ENCODE assay signal across 1 cellular context in the genomic region with DNA sequence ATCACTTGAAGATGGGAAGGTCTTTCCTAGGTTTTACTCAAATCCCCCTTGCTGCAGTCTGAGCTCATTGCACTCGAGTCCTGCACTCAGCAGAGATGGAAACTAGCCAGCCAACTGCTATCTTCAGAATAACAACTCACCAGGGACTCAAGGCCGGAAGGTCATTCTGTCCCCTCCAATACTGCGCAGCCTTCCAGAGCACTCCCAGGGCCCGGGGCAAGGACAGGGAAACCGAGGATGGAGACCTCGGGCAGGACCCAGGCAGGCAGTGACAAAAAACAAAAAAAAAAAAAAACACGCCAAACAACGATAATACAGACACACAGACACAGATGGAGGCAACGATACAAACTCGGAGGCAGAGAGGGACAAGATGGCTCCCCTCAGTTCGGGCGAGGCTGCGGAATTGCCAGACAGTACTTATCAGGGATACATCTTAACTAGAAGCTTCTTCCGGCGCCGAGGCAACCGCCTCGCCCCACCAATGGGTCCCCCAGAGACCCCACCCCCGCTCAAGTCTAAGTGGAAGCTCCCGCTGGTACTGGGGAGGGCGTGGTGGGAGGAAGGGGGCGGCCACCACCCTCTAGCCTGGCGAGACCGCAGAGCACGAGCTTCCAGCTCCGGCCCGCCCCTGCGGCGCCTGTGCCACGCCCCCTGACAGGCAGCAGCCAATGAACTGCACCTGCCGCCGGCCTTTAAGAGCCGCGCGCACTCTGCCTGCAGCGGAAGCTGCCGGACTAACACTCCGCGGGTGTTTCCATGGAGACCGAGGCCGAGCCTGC.
A peak's percentile ranks its signal among the peaks of the same experiment; 100 is the strongest.
TF ChIP-seq lines count a peak whose summit lies in the region.

No MANE protein-coding gene starts in this region.

TF ChIP-seq in GM12878, 131 proteins besides CTCF, POLR2A, EP300 and RAD21 (continued from another document and continues in another):
- TF ChIP-seq, protein P1, sequence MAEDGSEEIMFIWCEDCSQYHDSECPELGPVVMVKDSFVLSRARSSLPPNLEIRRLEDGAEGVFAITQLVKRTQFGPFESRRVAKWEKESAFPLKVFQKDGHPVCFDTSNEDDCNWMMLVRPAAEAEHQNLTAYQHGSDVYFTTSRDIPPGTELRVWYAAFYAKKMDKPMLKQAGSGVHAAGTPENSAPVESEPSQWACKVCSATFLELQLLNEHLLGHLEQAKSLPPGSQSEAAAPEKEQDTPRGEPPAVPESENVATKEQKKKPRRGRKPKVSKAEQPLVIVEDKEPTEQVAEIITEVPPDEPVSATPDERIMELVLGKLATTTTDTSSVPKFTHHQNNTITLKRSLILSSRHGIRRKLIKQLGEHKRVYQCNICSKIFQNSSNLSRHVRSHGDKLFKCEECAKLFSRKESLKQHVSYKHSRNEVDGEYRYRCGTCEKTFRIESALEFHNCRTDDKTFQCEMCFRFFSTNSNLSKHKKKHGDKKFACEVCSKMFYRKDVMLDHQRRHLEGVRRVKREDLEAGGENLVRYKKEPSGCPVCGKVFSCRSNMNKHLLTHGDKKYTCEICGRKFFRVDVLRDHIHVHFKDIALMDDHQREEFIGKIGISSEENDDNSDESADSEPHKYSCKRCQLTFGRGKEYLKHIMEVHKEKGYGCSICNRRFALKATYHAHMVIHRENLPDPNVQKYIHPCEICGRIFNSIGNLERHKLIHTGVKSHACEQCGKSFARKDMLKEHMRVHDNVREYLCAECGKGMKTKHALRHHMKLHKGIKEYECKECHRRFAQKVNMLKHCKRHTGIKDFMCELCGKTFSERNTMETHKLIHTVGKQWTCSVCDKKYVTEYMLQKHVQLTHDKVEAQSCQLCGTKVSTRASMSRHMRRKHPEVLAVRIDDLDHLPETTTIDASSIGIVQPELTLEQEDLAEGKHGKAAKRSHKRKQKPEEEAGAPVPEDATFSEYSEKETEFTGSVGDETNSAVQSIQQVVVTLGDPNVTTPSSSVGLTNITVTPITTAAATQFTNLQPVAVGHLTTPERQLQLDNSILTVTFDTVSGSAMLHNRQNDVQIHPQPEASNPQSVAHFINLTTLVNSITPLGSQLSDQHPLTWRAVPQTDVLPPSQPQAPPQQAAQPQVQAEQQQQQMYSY (CRISPR knock-in tag; IDR thresholded peaks at IDR 0.05): no peak
- TF ChIP-seq MTA3 (IDR thresholded peaks at IDR 0.05; ENCODE audit: borderline replicate concordance, low read length) (no peak), WRNIP1 (IDR thresholded peaks at IDR 0.05; ENCODE audit: borderline replicate concordance, low read depth, low read length) (no peak), TCF3 (IDR thresholded peaks at IDR 0.05; ENCODE audit: borderline replicate concordance, insufficient read depth, low read depth, low read length) (no peak), ZBTB4 (CRISPR knock-in tag; IDR thresholded peaks at IDR 0.05) (no peak), MXI1 (IDR thresholded peaks at IDR 0.05; ENCODE audit: low read depth, low read length) (peak; percentile 96; the same call in 1 of the 2 replicates), RELB (IDR thresholded peaks at IDR 0.05; ENCODE audit: low read depth) (peak; percentile 55; the same call in 1 of the 2 replicates), ZNF217 (IDR thresholded peaks at IDR 0.05) (no peak), POLR2AphosphoS5 (IDR thresholded peaks at IDR 0.05; ENCODE audit: low read length) (peak; percentile 54; the same call in 1 of the 2 replicates), REST (IDR thresholded peaks at IDR 0.05; ENCODE audit: low read depth, low read length) (no peak), BMI1 (IDR thresholded peaks at IDR 0.05; ENCODE audit: borderline replicate concordance) (peak; percentile 99), SIN3A (IDR thresholded peaks at IDR 0.05; ENCODE audit: low read depth, low read length) (peak; percentile 92; the same call in 1 of the 2 replicates), ZNF24 (IDR thresholded peaks at IDR 0.05) (no peak), POU2F2 (IDR thresholded peaks at IDR 0.05; ENCODE audit: borderline replicate concordance, low read depth, low read length) (no peak), BCL11A (IDR thresholded peaks at IDR 0.05; ENCODE audit: low read depth, low read length) (no peak), MTA2 (IDR thresholded peaks at IDR 0.05; ENCODE audit: low read depth) (no peak), SP1 (IDR thresholded peaks at IDR 0.05; ENCODE audit: low read depth, low read length) (peak; percentile 60), YY1 (IDR thresholded peaks at IDR 0.05; ENCODE audit: low read depth, low read length) (peak; percentile 88), ZBED1 (IDR thresholded peaks at IDR 0.05; ENCODE audit: borderline replicate concordance) (no peak), STAT1 (conservative IDR thresholded peaks at IDR 0.05) (no peak), EED (IDR thresholded peaks at IDR 0.05; ENCODE audit: low read depth) (no peak), FOXK2 (IDR thresholded peaks at IDR 0.05) (no peak), NBN (IDR thresholded peaks at IDR 0.05) (peak; percentile 84), RFX5 (IDR thresholded peaks at IDR 0.05; ENCODE audit: low read depth, low read length) (peak; percentile 42; the same call in 1 of the 2 replicates)
- TF ChIP-seq, protein P2, sequence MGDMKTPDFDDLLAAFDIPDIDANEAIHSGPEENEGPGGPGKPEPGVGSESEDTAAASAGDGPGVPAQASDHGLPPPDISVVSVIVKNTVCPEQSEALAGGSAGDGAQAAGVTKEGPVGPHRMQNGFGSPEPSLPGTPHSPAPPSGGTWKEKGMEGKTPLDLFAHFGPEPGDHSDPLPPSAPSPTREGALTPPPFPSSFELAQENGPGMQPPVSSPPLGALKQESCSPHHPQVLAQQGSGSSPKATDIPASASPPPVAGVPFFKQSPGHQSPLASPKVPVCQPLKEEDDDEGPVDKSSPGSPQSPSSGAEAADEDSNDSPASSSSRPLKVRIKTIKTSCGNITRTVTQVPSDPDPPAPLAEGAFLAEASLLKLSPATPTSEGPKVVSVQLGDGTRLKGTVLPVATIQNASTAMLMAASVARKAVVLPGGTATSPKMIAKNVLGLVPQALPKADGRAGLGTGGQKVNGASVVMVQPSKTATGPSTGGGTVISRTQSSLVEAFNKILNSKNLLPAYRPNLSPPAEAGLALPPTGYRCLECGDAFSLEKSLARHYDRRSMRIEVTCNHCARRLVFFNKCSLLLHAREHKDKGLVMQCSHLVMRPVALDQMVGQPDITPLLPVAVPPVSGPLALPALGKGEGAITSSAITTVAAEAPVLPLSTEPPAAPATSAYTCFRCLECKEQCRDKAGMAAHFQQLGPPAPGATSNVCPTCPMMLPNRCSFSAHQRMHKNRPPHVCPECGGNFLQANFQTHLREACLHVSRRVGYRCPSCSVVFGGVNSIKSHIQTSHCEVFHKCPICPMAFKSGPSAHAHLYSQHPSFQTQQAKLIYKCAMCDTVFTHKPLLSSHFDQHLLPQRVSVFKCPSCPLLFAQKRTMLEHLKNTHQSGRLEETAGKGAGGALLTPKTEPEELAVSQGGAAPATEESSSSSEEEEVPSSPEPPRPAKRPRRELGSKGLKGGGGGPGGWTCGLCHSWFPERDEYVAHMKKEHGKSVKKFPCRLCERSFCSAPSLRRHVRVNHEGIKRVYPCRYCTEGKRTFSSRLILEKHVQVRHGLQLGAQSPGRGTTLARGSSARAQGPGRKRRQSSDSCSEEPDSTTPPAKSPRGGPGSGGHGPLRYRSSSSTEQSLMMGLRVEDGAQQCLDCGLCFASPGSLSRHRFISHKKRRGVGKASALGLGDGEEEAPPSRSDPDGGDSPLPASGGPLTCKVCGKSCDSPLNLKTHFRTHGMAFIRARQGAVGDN (IDR thresholded peaks at IDR 0.05): no peak
- TF ChIP-seq, protein P3, sequence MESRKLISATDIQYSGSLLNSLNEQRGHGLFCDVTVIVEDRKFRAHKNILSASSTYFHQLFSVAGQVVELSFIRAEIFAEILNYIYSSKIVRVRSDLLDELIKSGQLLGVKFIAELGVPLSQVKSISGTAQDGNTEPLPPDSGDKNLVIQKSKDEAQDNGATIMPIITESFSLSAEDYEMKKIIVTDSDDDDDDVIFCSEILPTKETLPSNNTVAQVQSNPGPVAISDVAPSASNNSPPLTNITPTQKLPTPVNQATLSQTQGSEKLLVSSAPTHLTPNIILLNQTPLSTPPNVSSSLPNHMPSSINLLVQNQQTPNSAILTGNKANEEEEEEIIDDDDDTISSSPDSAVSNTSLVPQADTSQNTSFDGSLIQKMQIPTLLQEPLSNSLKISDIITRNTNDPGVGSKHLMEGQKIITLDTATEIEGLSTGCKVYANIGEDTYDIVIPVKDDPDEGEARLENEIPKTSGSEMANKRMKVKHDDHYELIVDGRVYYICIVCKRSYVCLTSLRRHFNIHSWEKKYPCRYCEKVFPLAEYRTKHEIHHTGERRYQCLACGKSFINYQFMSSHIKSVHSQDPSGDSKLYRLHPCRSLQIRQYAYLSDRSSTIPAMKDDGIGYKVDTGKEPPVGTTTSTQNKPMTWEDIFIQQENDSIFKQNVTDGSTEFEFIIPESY (IDR thresholded peaks at IDR 0.05): no peak
- TF ChIP-seq, protein P4, sequence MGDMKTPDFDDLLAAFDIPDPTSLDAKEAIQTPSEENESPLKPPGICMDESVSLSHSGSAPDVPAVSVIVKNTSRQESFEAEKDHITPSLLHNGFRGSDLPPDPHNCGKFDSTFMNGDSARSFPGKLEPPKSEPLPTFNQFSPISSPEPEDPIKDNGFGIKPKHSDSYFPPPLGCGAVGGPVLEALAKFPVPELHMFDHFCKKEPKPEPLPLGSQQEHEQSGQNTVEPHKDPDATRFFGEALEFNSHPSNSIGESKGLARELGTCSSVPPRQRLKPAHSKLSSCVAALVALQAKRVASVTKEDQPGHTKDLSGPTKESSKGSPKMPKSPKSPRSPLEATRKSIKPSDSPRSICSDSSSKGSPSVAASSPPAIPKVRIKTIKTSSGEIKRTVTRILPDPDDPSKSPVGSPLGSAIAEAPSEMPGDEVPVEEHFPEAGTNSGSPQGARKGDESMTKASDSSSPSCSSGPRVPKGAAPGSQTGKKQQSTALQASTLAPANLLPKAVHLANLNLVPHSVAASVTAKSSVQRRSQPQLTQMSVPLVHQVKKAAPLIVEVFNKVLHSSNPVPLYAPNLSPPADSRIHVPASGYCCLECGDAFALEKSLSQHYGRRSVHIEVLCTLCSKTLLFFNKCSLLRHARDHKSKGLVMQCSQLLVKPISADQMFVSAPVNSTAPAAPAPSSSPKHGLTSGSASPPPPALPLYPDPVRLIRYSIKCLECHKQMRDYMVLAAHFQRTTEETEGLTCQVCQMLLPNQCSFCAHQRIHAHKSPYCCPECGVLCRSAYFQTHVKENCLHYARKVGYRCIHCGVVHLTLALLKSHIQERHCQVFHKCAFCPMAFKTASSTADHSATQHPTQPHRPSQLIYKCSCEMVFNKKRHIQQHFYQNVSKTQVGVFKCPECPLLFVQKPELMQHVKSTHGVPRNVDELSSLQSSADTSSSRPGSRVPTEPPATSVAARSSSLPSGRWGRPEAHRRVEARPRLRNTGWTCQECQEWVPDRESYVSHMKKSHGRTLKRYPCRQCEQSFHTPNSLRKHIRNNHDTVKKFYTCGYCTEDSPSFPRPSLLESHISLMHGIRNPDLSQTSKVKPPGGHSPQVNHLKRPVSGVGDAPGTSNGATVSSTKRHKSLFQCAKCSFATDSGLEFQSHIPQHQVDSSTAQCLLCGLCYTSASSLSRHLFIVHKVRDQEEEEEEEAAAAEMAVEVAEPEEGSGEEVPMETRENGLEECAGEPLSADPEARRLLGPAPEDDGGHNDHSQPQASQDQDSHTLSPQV (IDR thresholded peaks at IDR 0.05): no peak
